ENCODE assay signal across 1 cellular context in genomic region chr18:5678779-5679406, GRCh38.
TF ChIP-seq lines count a peak whose summit lies in the region.

No MANE protein-coding gene starts in this region.

TF ChIP-seq in GM23338, 12 proteins besides CTCF, POLR2A, EP300 and RAD21 (continued from another document):
- TF ChIP-seq REST (IDR thresholded peaks at IDR 0.05; ENCODE audit: unreplicated experiment) = no peak
- TF ChIP-seq ETS1 (IDR thresholded peaks at IDR 0.05) = no peak
- TF ChIP-seq JUNB (IDR thresholded peaks at IDR 0.05; ENCODE audit: unreplicated experiment) = no peak
- no peak for TF ChIP-seq POLR2AphosphoS5 (IDR thresholded peaks at IDR 0.05; ENCODE audit: low read depth)
